Comparison of ENCODE assay signal across 9 cellular contexts in genomic region chr21:26715878-26716506, GRCh38.
DNase-seq lines count a peak whose midpoint lies in the region; ATAC-seq, FAIRE-seq and TF ChIP-seq lines count a peak whose summit lies in the region.
"Had no signal": no experiment of that assay in that cellular context is flagged by ENCODE, and none has a peak within 500 bp of the region (broad histone marks: within the 10 kb centered on the region; RNA-seq: fewer than 3 reads in every experiment).

No MANE protein-coding gene starts in this region.

- no peaks in the 10 kb centered on the region for H3K9me3 Mint-ChIP-seq in natural killer cell
- no peaks in the 10 kb centered on the region for H3K9me3 Mint-ChIP-seq in activated CD8-positive, alpha-beta memory T cell treated with anti-CD3 and anti-CD28 coated beads, Interleukin-2, amount 10 ng/mL, durations not matched to agents 7 days and 5 days (ENCODE audit: low read depth)
- H3K9me3 Mint-ChIP-seq: central memory CD8-positive, alpha-beta T cell had no signal

- ATAC-seq in Right ventricle myocardium inferior (peak; percentile 50), natural killer cell (peak in 1 of 3 donors; percentile 53), GM19324 (IDR thresholded peaks at IDR 0.05; ENCODE audit: low FRiP score, unreplicated experiment) (no peak)
- ATAC-seq in activated CD8-positive, alpha-beta memory T cell treated with anti-CD3 and anti-CD28 coated beads, Interleukin-2, amount 10 ng/mL, durations not matched to agents 7 days and 5 days, result no peak

- no peak for DNase-seq in Right ventricle myocardium inferior (ENCODE audit: missing footprints)
- DNase-seq in cardiac septum (ENCODE audit: low spot score), result no peak
- DNase-seq in HTR-8/SVneo (ENCODE audit: insufficient read length, low spot score), result peak; percentile 65
- DNase-seq in SW480 (ENCODE audit: low spot score), result peak; percentile 44
- peak; percentile 31 for DNase-seq in fibroblast of gingiva (ENCODE audit: low read depth)
- no peak for DNase-seq in natural killer cell
- no peak for DNase-seq in activated CD8-positive, alpha-beta memory T cell treated with anti-CD3 and anti-CD28 coated beads, Interleukin-2, amount 10 ng/mL, durations not matched to agents 7 days and 5 days

- H3K4me3 Mint-ChIP-seq in natural killer cell, result no peak overlapping the region
- H3K4me3 Mint-ChIP-seq in activated CD8-positive, alpha-beta memory T cell treated with anti-CD3 and anti-CD28 coated beads, Interleukin-2, amount 10 ng/mL, durations not matched to agents 7 days and 5 days, result no peak overlapping the region
- H3K4me3 Mint-ChIP-seq: central memory CD8-positive, alpha-beta T cell had no signal

- intact Hi-C loops in Right ventricle myocardium inferior (cut with DNase I), result loop anchor here (2.0 to 10.0 kb wide), 4 partner anchors 141 to 924 kb away; partner anchors contain the start of genes APP and CYYR1
- intact Hi-C loops in cardiac septum (cut with DNase I), result loop anchor here (2.0 to 10.0 kb wide), 3 partner anchors 541 to 921 kb away; partner anchors contain the start of gene APP
- intact Hi-C loops in natural killer cell (cut with micrococcal nuclease), result loop anchor here (5.0 kb wide), 1 partner anchor 819 kb away; no protein-coding TSS in a partner anchor

- no peaks in the 10 kb centered on the region for H3K36me3 Mint-ChIP-seq in natural killer cell
- H3K36me3 Mint-ChIP-seq in activated CD8-positive, alpha-beta memory T cell treated with anti-CD3 and anti-CD28 coated beads, Interleukin-2, amount 10 ng/mL, durations not matched to agents 7 days and 5 days, result no peaks in the 10 kb centered on the region

- CTCF ChIA-PET in activated CD8-positive, alpha-beta memory T cell treated with anti-CD3 and anti-CD28 coated beads, Interleukin-2, amount 10 ng/mL, durations not matched to agents 7 days and 5 days (lab: Charles Lee), result no interaction called here

- H3K4me1 Mint-ChIP-seq in natural killer cell, result no peaks in the 10 kb centered on the region
- H3K4me1 Mint-ChIP-seq in activated CD8-positive, alpha-beta memory T cell treated with anti-CD3 and anti-CD28 coated beads, Interleukin-2, amount 10 ng/mL, durations not matched to agents 7 days and 5 days, result no peaks in the 10 kb centered on the region
- H3K4me1 Mint-ChIP-seq: central memory CD8-positive, alpha-beta T cell had no signal

- no peak for FAIRE-seq in HTR-8/SVneo (lab: Jason Lieb, UNC)

- H3K27ac Mint-ChIP-seq in natural killer cell, result no peak overlapping the region
- H3K27ac Mint-ChIP-seq in activated CD8-positive, alpha-beta memory T cell treated with anti-CD3 and anti-CD28 coated beads, Interleukin-2, amount 10 ng/mL, durations not matched to agents 7 days and 5 days, result no peak overlapping the region

- no peaks in the 10 kb centered on the region for H3K27me3 Mint-ChIP-seq in natural killer cell (ENCODE audit: low read depth in 2 of 2)
- H3K27me3 Mint-ChIP-seq in activated CD8-positive, alpha-beta memory T cell treated with anti-CD3 and anti-CD28 coated beads, Interleukin-2, amount 10 ng/mL, durations not matched to agents 7 days and 5 days, result no peaks in the 10 kb centered on the region
- H3K27me3 Mint-ChIP-seq: central memory CD8-positive, alpha-beta T cell had no signal

- TF ChIP-seq CTCF in natural killer cell (IDR thresholded peaks at IDR 0.05), result peak; percentile 65

Comparison
In these comparisons a context has a peak if more than half of its experiments do, and no peak if none do; other contexts are left out.
1. DNase-seq: peak in HTR-8/SVneo (single experiment), SW480 (single experiment) and fibroblast of gingiva (single experiment); none in Right ventricle myocardium inferior (single experiment), cardiac septum (single experiment), natural killer cell (single experiment) and activated CD8-positive, alpha-beta memory T cell treated with anti-CD3 and anti-CD28 coated beads, Interleukin-2, amount 10 ng/mL, durations not matched to agents 7 days and 5 days (single experiment).